In the genomic region with DNA sequence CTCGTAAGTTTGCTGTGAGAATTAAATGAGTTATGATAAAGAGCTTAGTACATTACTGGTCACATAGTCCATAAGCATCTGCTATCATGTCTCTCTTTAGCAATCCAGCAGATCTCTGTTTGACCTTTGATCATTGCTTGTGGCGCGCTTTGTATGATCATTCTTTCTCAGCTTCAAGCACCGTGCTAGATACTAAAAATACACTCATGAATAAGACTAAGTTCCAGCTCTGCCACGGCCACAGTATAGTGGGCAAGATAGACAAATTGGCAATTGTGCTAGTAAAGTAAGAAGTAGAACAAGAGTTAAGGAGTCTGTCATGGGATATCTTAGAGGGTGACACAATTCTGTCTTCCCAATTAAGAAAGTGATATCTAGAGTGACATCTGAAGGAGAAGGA, we compare ENCODE assay signal across 16 cellular contexts.
"Had no signal": no experiment of that assay in that cellular context is flagged by ENCODE, and none has a peak within 500 bp of the region (broad histone marks: within the 10 kb centered on the region; RNA-seq: fewer than 3 reads in every experiment).

No MANE protein-coding gene starts in this region.

- ATAC-seq: activated naive CD4-positive, alpha-beta T cell treated with anti-CD3 and anti-CD28 coated beads, Interleukin-2, amount 50 U/mL, for 72 hours; gastroesophageal sphincter; natural killer cell; pancreas had no signal

- H3K27ac ChIP-seq: adrenal gland, gastroesophageal sphincter, heart left ventricle, neutrophil, pancreas, sigmoid colon had no signal

- H3K4me1 ChIP-seq: adrenal gland, gastroesophageal sphincter, pancreas, sigmoid colon had no signal

- H3K27ac Mint-ChIP-seq: activated naive CD4-positive, alpha-beta T cell treated with anti-CD3 and anti-CD28 coated beads, Interleukin-2, amount 50 U/mL, for 72 hours; natural killer cell had no signal

- H3K4me3 ChIP-seq: gastroesophageal sphincter, heart left ventricle, pancreas, sigmoid colon had no signal

- H3K36me3 Mint-ChIP-seq: activated naive CD4-positive, alpha-beta T cell treated with anti-CD3 and anti-CD28 coated beads, Interleukin-2, amount 50 U/mL, for 72 hours; natural killer cell had no signal

- H3K4me3 Mint-ChIP-seq: natural killer cell had no signal

- DNase-seq: activated CD4-positive, alpha-beta T cell treated with anti-CD3 and anti-CD28 coated beads, Interleukin-2, amount 50 U/mL, for 48 hours; activated gamma-delta T cell treated with Interleukin-2 at 50 U/mL for 16 hours; adrenal gland; cerebellar nuclear complex; effector CD4-positive, alpha-beta T cell; heart left ventricle; kidney glomerular epithelial cell; mesenchymal stem cell; natural killer cell; pancreas; sigmoid colon; stimulated activated naive CD4-positive, alpha-beta T cell; T-helper 2 cell had no signal

- H3K9me3 ChIP-seq: adrenal gland, gastroesophageal sphincter, heart left ventricle, neutrophil, pancreas, sigmoid colon had no signal

- H3K9me3 Mint-ChIP-seq: activated naive CD4-positive, alpha-beta T cell treated with anti-CD3 and anti-CD28 coated beads, Interleukin-2, amount 50 U/mL, for 72 hours; natural killer cell had no signal

- H3K4me1 Mint-ChIP-seq: natural killer cell had no signal

- H3K36me3 ChIP-seq: adrenal gland, gastroesophageal sphincter, heart left ventricle, neutrophil, pancreas, sigmoid colon had no signal

- H3K27me3 ChIP-seq: adrenal gland, gastroesophageal sphincter, heart left ventricle, neutrophil, pancreas, sigmoid colon had no signal
